In the genomic region with DNA sequence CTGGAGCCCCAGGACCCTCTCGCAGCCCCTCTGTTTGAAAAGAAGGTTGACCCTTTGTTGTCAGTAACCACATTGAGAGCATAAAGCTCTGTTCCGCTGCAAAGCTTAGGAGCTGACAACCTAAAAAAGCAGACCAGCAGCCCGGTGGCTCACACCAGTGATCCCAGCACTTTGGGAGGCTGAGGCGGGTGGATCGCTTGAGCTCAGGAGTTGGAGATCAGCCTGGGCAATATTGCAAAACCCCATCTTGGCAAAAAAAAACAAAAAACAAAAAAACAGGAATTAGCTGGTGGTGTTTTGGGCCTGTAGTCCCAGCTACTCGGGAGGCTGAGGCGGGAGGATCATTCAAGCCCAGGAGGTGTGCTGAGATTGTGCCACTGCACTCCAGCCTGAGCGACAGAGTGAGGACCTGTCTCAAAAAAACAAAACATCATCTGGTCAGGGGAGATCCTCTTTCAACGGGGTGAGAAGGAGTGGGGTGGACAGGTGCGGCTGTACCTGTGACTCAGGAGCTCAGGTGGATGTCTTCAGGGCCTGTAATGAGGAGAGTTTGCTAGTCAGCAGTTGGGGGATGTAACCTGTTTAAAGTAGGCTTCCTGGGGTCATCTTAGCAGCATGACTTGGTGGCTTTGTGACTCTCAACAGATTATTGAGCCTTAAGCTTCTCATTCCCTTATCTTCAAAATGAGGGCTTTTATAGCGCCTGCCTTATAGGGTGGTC, we compare ENCODE assay signal across 2 cellular contexts.
TF ChIP-seq lines count a peak whose summit lies in the region.

No MANE protein-coding gene starts in this region.

TF ChIP-seq in K562, 482 proteins besides CTCF, POLR2A, EP300 and RAD21:
- TF ChIP-seq POLR2B (IDR thresholded peaks at IDR 0.05; ENCODE audit: low read depth, partially characterized antibody): peak; percentile 19
- no peak for TF ChIP-seq ZNF384 (IDR thresholded peaks at IDR 0.05; ENCODE audit: low read depth, low read length)
- 0 out of 2 replicates have a peak, but pooled peaks have one; percentile 13 for TF ChIP-seq MTA3 (IDR thresholded peaks at IDR 0.05; ENCODE audit: borderline replicate concordance)

TF ChIP-seq in GM12891, 5 proteins besides CTCF, POLR2A, EP300 and RAD21:
- TF ChIP-seq POLR2AphosphoS5 (IDR thresholded peaks at IDR 0.05; ENCODE audit: low read depth, low read length) (no peak), PAX5 (IDR thresholded peaks at IDR 0.05; ENCODE audit: insufficient read depth, low read length, severe bottlenecking) (no peak), TAF1 (IDR thresholded peaks at IDR 0.05; ENCODE audit: low read depth, low read length) (no peak), SPI1 (IDR thresholded peaks at IDR 0.05; ENCODE audit: low read depth, low read length) (no peak), POU2F2 (IDR thresholded peaks at IDR 0.05; ENCODE audit: low read depth, low read length) (no peak)
